In the genomic region with DNA sequence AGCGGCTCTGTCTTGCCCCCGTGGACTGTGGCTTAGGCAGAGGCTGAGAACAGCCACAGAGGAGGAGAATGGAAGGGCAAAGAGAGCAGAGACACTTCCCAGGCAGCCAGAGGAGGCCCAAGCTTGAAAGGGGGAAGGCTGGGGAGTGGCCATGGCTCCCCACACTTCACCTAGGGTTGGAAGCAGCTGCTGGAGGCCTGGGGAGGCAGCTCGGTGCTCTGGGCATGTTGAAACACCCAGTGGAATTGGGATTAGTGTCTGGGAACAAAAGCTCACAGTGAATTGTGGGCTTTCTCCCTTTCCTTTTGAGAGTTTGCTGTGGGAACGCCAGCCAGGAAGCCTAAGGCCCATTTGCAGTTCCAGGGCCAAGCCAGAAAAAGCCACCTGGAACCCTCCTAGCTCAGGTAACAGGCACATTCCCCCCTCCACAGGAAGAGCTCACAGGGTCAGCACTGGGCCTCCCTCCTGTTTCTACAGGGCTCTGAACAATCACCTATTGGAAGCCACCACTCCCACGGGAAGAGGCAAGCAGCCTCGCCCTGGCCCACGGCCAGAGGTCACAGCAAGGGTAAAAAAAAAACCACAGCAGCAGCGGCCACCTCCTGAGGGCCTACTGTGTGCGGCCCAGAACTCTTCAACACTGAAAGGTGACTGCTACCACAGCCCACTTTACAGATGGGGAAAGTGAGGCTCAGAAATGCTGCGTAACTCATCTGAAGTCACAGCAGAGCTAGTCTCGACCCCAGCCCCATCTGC, we compare ENCODE assay signal across 9 cellular contexts. TPM values are rescaled to one million over a fixed set of nuclear protein-coding genes. Genes with fewer than 3 reads are reported as not detected.
DNase-seq lines count a peak whose midpoint lies in the region; ATAC-seq and TF ChIP-seq lines count a peak whose summit lies in the region.
"Had no signal": no experiment of that assay in that cellular context is flagged by ENCODE, and none has a peak within 500 bp of the region (broad histone marks: within the 10 kb centered on the region; RNA-seq: fewer than 3 reads in every experiment).

No MANE protein-coding gene starts in this region.

- H3K27ac Mint-ChIP-seq in stimulated activated naive CD8-positive, alpha-beta T cell treated with anti-CD3 and anti-CD28 coated beads, Interleukin-15, amount 100 ng/mL, for 72 hours: peak overlapping the region; percentile 72 to 79

- peaks cover 0 to 9% of the 10 kb centered on the region in 2 donors for H3K9me3 Mint-ChIP-seq in stimulated activated naive CD8-positive, alpha-beta T cell treated with anti-CD3 and anti-CD28 coated beads, Interleukin-15, amount 100 ng/mL, for 72 hours

- H3K27ac ChIP-seq in WERI-Rb-1 (peak overlapping the region; percentile 28), right atrium auricular region (peak overlapping the region; percentile 54 to 75)

- ATAC-seq in stimulated activated naive CD8-positive, alpha-beta T cell treated with anti-CD3 and anti-CD28 coated beads, Interleukin-15, amount 100 ng/mL, for 72 hours: no peak
- no peak for ATAC-seq in GM18909 (IDR thresholded peaks at IDR 0.05; ENCODE audit: poor library complexity, unreplicated experiment)

- H3K4me3 Mint-ChIP-seq in stimulated activated naive CD8-positive, alpha-beta T cell treated with anti-CD3 and anti-CD28 coated beads, Interleukin-15, amount 100 ng/mL, for 72 hours: peak overlapping the region; percentile 48 to 58

- H3K9me3 ChIP-seq in WERI-Rb-1 (ENCODE audit: severe bottlenecking) (peaks cover 3% of the 10 kb centered on the region), right atrium auricular region (no peaks in the 10 kb centered on the region)

- DNase-seq in NCI-H2081 (lab: John Stamatoyannopoulos, UW): peak; percentile 73 to 79
- no peak for DNase-seq in NCI-H2081 treated with DMSO at 0.1 percent for 48 hours (lab: John Stamatoyannopoulos, UW)
- no peak for DNase-seq in WERI-Rb-1
- no peak for DNase-seq in right atrium auricular region (ENCODE audit: low spot score)
- DNase-seq in stimulated activated naive CD8-positive, alpha-beta T cell treated with anti-CD3 and anti-CD28 coated beads, Interleukin-15, amount 100 ng/mL, for 72 hours: no peak
- no peak for DNase-seq in putamen (ENCODE audit: low spot score)
- no peak for DNase-seq in midbrain (lab: John Stamatoyannopoulos, UW)
- DNase-seq: activated T-cell treated with anti-CD3 and anti-CD28 coated beads for 4 hours had no signal

- H3K4me1 ChIP-seq in right atrium auricular region: peaks cover 0 to 53% of the 10 kb centered on the region in 2 donors

- H3K4me1 Mint-ChIP-seq in stimulated activated naive CD8-positive, alpha-beta T cell treated with anti-CD3 and anti-CD28 coated beads, Interleukin-15, amount 100 ng/mL, for 72 hours: peaks cover 99% of the 10 kb centered on the region

- H3K27me3 ChIP-seq in WERI-Rb-1 (ENCODE audit: insufficient read depth, low read depth, severe bottlenecking) (no peaks in the 10 kb centered on the region), right atrium auricular region (no peaks in the 10 kb centered on the region)

- H3K36me3 ChIP-seq in WERI-Rb-1 (peaks cover 19% of the 10 kb centered on the region; the same call in 1 of the 2 replicates), right atrium auricular region (no peaks in the 10 kb centered on the region)

- H3K4me3 ChIP-seq in WERI-Rb-1 (ENCODE audit: low read depth, low read length): no peak overlapping the region
- no peak overlapping the region for H3K4me3 ChIP-seq in right atrium auricular region

- no peaks in the 10 kb centered on the region for H3K27me3 Mint-ChIP-seq in stimulated activated naive CD8-positive, alpha-beta T cell treated with anti-CD3 and anti-CD28 coated beads, Interleukin-15, amount 100 ng/mL, for 72 hours

- TF ChIP-seq CTCF in WERI-Rb-1 (IDR thresholded peaks at IDR 0.05; ENCODE audit: low read depth, low read length) (no peak), right atrium auricular region (IDR thresholded peaks at IDR 0.05) (no peak)

RNA-seq across cellular contexts. Expression of a gene that starts 20.2 kb away (rescaled TPM):
- total RNA-seq in right atrium auricular region: 10 to 100 TPM in 1 of 2 donors, 1 to 10 TPM in 1; 8.3 to 11.6 TPM

RNA-seq across cellular contexts. Expression of a gene that starts 22.9 kb away (rescaled TPM):
- 10 to 100 TPM in 1 of 2 donors, 1 to 10 TPM in 1; 4.7 to 11.4 TPM for total RNA-seq in right atrium auricular region

RNA-seq across cellular contexts. Expression of a gene that starts 30.0 kb away (rescaled TPM):
- total RNA-seq in right atrium auricular region: under 1 TPM in 1 of 2 donors, not detected in 1; 0.20 TPM

RNA-seq across cellular contexts. Expression of a gene that starts 43.7 kb away (rescaled TPM):
- total RNA-seq in right atrium auricular region: 10 to 100 TPM; 31.7 to 59.0 TPM

Comparison
In these comparisons a context has a peak if more than half of its experiments do, and no peak if none do; other contexts are left out.
1. DNase-seq: peak in NCI-H2081 (2 of 2); none in NCI-H2081 treated with DMSO at 0.1 percent for 48 hours (single experiment), WERI-Rb-1 (single experiment), right atrium auricular region (single experiment), stimulated activated naive CD8-positive, alpha-beta T cell treated with anti-CD3 and anti-CD28 coated beads, Interleukin-15, amount 100 ng/mL, for 72 hours (0 of 2), putamen (single experiment) and midbrain (single experiment).